Comparison of ENCODE assay signal across 16 cellular contexts in genomic region chr5:132679717-132680380, GRCh38. TPM values are rescaled to one million over a fixed set of nuclear protein-coding genes. Genes with fewer than 3 reads are reported as not detected.
"Had no signal": no experiment of that assay in that cellular context is flagged by ENCODE, and none has a peak within 500 bp of the region (broad histone marks: within the 10 kb centered on the region; RNA-seq: fewer than 3 reads in every experiment).

No MANE protein-coding gene starts in this region.

- ATAC-seq: heart left ventricle; left cardiac atrium; stimulated activated memory B cell treated with anti-CD40 and anti-IgM and Interleukin-4, amounts not matched to agents 10 μg/mL and 1 μg/mL and 100 μg/mL, for 72 hours had no signal

- H3K9me3 ChIP-seq: heart left ventricle, tibial nerve had no signal

- H3K27me3 ChIP-seq: heart left ventricle, tibial nerve had no signal

- H3K36me3 ChIP-seq: heart left ventricle, tibial nerve had no signal

- H2AFZ ChIP-seq: parathyroid adenoma had no signal

- H3K27ac ChIP-seq: heart left ventricle, parathyroid adenoma, tibial nerve had no signal

- H3K36me3 Mint-ChIP-seq: activated naive CD4-positive, alpha-beta T cell treated with anti-CD3 and anti-CD28 coated beads, Interleukin-2, amount 10 ng/mL, durations not matched to agents 7 days and 5 days; stimulated activated memory B cell treated with anti-CD40 and anti-IgM and Interleukin-4, amounts not matched to agents 10 μg/mL and 1 μg/mL and 100 μg/mL, for 72 hours had no signal

- H3K9ac ChIP-seq: parathyroid adenoma had no signal

- H3K4me3 Mint-ChIP-seq: activated naive CD4-positive, alpha-beta T cell treated with anti-CD3 and anti-CD28 coated beads, Interleukin-2, amount 10 ng/mL, durations not matched to agents 7 days and 5 days; activated T-cell treated with anti-CD3 and anti-CD28 coated beads, Interleukin-2, amount 50 U/mL, for 24 hours; stimulated activated memory B cell treated with anti-CD40 and anti-IgM and Interleukin-4, amounts not matched to agents 10 μg/mL and 1 μg/mL and 100 μg/mL, for 72 hours had no signal

- H3K27me3 Mint-ChIP-seq: activated T-cell treated with anti-CD3 and anti-CD28 coated beads, Interleukin-2, amount 50 U/mL, for 24 hours; stimulated activated memory B cell treated with anti-CD40 and anti-IgM and Interleukin-4, amounts not matched to agents 10 μg/mL and 1 μg/mL and 100 μg/mL, for 72 hours had no signal

- H3K9me3 Mint-ChIP-seq: activated naive CD4-positive, alpha-beta T cell treated with anti-CD3 and anti-CD28 coated beads, Interleukin-2, amount 10 ng/mL, durations not matched to agents 7 days and 5 days; activated T-cell treated with anti-CD3 and anti-CD28 coated beads, Interleukin-2, amount 50 U/mL, for 24 hours; stimulated activated memory B cell treated with anti-CD40 and anti-IgM and Interleukin-4, amounts not matched to agents 10 μg/mL and 1 μg/mL and 100 μg/mL, for 72 hours had no signal

- H3K4me3 ChIP-seq: heart left ventricle, lung, tibial nerve had no signal

- DNase-seq: activated CD4-positive, alpha-beta T cell treated with anti-CD3 and anti-CD28 coated beads, Interleukin-2, amount 50 U/mL, for 1 hour; activated naive CD4-positive, alpha-beta T cell treated with anti-CD3 and anti-CD28 coated beads, Interleukin-2, amount 10 ng/mL, durations not matched to agents 7 days and 5 days; activated T-cell treated with anti-CD3 and anti-CD28 coated beads, Interleukin-2, amount 50 U/mL, for 24 hours; heart left ventricle; left cardiac atrium; stimulated activated CD4-positive, alpha-beta T cell treated with anti-CD3 and anti-CD28 coated beads, Interleukin-2, amount 100 ng/mL, for 48 hours; T-helper 2 cell had no signal

- H3K4me1 ChIP-seq: parathyroid adenoma had no signal

- H3K27ac Mint-ChIP-seq: activated naive CD4-positive, alpha-beta T cell treated with anti-CD3 and anti-CD28 coated beads, Interleukin-2, amount 10 ng/mL, durations not matched to agents 7 days and 5 days; activated T-cell treated with anti-CD3 and anti-CD28 coated beads, Interleukin-2, amount 50 U/mL, for 24 hours; stimulated activated memory B cell treated with anti-CD40 and anti-IgM and Interleukin-4, amounts not matched to agents 10 μg/mL and 1 μg/mL and 100 μg/mL, for 72 hours had no signal

RNA-seq across cellular contexts. Expression of gene IL4, which starts 6.1 kb away (rescaled TPM):
- total RNA-seq: astrocyte, bronchial epithelial cell, frontal cortex, heart left ventricle, left cardiac atrium, lung, renal cortical epithelial cell, tibial nerve had no signal
- polyA plus RNA-seq: adipose tissue, heart left ventricle, lung had no signal

RNA-seq across cellular contexts. Expression of gene IL13, which starts 21.9 kb away (rescaled TPM):
- total RNA-seq: astrocyte, bronchial epithelial cell, frontal cortex, left cardiac atrium, lung, renal cortical epithelial cell had no signal
- polyA plus RNA-seq: heart left ventricle had no signal
